Comparison of ENCODE assay signal across 10 cellular contexts in the genomic region with DNA sequence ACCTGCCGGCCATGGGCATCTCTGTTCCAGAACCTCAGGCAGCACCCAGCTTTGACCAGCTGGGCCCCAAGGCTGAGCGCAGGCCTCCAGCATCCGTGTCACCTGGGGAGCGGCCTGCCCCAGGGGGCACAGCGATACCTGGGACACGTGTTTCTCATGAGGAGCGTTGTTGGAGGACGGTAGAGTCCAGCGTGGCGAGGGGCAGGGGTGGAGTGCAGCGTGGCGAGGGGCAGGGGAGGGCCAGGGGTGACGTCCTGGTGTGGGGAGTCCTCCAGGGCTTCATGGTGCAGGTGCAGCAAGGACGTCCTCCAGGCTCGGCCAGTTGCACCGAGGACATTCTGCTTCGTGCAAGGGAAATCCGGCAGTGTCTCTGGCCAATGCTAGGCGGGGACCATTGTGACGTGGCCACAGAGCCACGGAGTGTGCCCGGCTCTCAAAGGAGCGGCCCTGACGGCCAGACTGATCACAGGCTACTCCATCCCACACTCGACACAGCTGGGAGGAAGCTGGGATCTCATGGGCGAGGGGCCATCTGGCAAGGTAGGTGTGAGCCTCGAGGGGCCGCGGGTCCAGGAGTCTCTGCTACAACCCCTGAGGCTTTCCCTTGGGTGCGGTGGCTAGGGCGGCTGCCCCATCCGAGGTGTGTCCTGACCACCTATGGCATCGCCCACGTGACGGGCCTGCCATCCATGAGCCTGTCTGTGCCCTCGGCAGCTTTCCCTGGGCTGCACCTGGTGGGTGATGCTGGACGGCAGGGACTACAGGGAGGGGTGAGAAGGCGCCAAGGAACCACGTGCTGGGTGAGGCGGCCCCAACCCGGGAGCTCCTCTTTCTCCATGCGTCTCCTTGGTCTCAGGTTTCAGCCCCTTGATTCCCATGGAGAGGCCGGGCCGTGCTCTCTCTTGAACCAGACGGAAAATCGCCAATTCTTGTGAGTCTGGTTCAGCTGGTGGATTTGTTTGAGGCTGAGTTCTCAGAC.
"Had no signal": no experiment of that assay in that cellular context is flagged by ENCODE, and none has a peak within 500 bp of the region (broad histone marks: within the 10 kb centered on the region; RNA-seq: fewer than 3 reads in every experiment).

No MANE protein-coding gene starts in this region.

- H3K27ac Mint-ChIP-seq: activated CD8-positive, alpha-beta T cell treated with anti-CD3 and anti-CD28 coated beads, Interleukin-2, amount 10 ng/mL, durations not matched to agents 7 days and 5 days had no signal

- H3K4me3 ChIP-seq: cardiac muscle cell, ovary had no signal

- H3K9me3 ChIP-seq: ovary had no signal

- H3K27me3 ChIP-seq: ovary had no signal

- H3K4me3 Mint-ChIP-seq: activated CD8-positive, alpha-beta T cell treated with anti-CD3 and anti-CD28 coated beads, Interleukin-2, amount 10 ng/mL, durations not matched to agents 7 days and 5 days had no signal

- H3K36me3 ChIP-seq: cardiac muscle cell, ovary had no signal

- DNase-seq: activated CD8-positive, alpha-beta memory T cell treated with anti-CD3 and anti-CD28 coated beads, Interleukin-2, amount 50 U/mL, for 48 hours; activated CD8-positive, alpha-beta T cell treated with anti-CD3 and anti-CD28 coated beads, Interleukin-2, amount 10 ng/mL, durations not matched to agents 7 days and 5 days; activated naive CD4-positive, alpha-beta T cell treated with Interleukin-2 at 50 U/mL for 16 hours; hippocampal formation; kidney glomerular epithelial cell; ovary; stimulated activated CD4-positive, alpha-beta T cell treated with anti-CD3 and anti-CD28 coated beads, Interleukin-2, amount 100 ng/mL, for 48 hours; stimulated activated naive CD4-positive, alpha-beta T cell treated with Interleukin-2 at 50 U/mL for 16 hours; trophoblast cell had no signal

- H3K27ac ChIP-seq: ovary had no signal

- ATAC-seq: activated CD8-positive, alpha-beta T cell treated with anti-CD3 and anti-CD28 coated beads, Interleukin-2, amount 10 ng/mL, durations not matched to agents 7 days and 5 days had no signal
